10 cellular contexts compared by ENCODE assay signal in the genomic region with DNA sequence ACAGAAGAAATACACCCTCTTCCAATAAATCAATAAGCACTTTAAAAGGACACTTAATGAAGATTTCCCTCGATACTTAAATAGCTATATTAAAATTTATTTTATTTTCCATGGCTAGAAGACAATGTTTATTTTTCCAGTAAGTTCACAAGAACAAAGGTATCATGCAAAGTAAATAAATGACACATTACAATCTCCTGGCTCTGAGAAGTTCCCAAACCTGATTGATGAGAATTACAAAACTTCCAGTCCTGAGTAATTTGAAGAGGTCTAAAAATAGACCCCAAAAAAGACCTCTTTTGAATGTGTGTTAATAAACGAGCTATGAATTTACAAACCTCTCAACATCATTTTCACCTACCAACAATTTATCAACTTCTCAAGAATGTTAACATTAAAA. TPM values are rescaled to one million over a fixed set of nuclear protein-coding genes. Genes with fewer than 3 reads are reported as not detected.
DNase-seq lines count a peak whose midpoint lies in the region; ATAC-seq, FAIRE-seq and TF ChIP-seq lines count a peak whose summit lies in the region.
"Had no signal": no experiment of that assay in that cellular context is flagged by ENCODE, and none has a peak within 500 bp of the region (broad histone marks: within the 10 kb centered on the region; RNA-seq: fewer than 3 reads in every experiment).

No MANE protein-coding gene starts in this region.

- no peaks in the 10 kb centered on the region for H3K27me3 Mint-ChIP-seq in activated naive CD4-positive, alpha-beta T cell treated with anti-CD3 and anti-CD28 coated beads, Interleukin-2, amount 50 U/mL, for 24 hours
- H3K27me3 Mint-ChIP-seq in activated naive CD8-positive, alpha-beta T cell treated with anti-CD3 and anti-CD28 coated beads, Interleukin-2, amount 10 ng/mL, durations not matched to agents 7 days and 5 days, result no peaks in the 10 kb centered on the region

- DNase-seq in activated naive CD4-positive, alpha-beta T cell treated with anti-CD3 and anti-CD28 coated beads, Interleukin-2, amount 50 U/mL, for 72 hours (ENCODE audit: low spot score in 2 of 2), result no peak
- no peak for DNase-seq in activated naive CD8-positive, alpha-beta T cell treated with anti-CD3 and anti-CD28 coated beads, Interleukin-2, amount 10 ng/mL, durations not matched to agents 7 days and 5 days
- DNase-seq in left lung (no peak), tibial artery (no peak), NAMALWA (ENCODE audit: low spot score) (no peak), D721Med (ENCODE audit: insufficient read length, low spot score) (no peak)
- DNase-seq: cortex of kidney, NCI-H774 had no signal

- peak overlapping the region in 1 of 2 donors; percentile 97 for H3K4me3 ChIP-seq in left lung
- peak overlapping the region; percentile 79 to 84 for H3K4me3 ChIP-seq in tibial artery

- no peak overlapping the region for H3K27ac Mint-ChIP-seq in activated naive CD4-positive, alpha-beta T cell treated with anti-CD3 and anti-CD28 coated beads, Interleukin-2, amount 50 U/mL, for 24 hours
- H3K27ac Mint-ChIP-seq in activated naive CD4-positive, alpha-beta T cell treated with anti-CD3 and anti-CD28 coated beads, Interleukin-2, amount 50 U/mL, for 72 hours, result peak overlapping the region in 1 of 2 donors; percentile 96
- no peak overlapping the region for H3K27ac Mint-ChIP-seq in activated naive CD8-positive, alpha-beta T cell treated with anti-CD3 and anti-CD28 coated beads, Interleukin-2, amount 10 ng/mL, durations not matched to agents 7 days and 5 days

- H3K4me3 Mint-ChIP-seq in activated naive CD4-positive, alpha-beta T cell treated with anti-CD3 and anti-CD28 coated beads, Interleukin-2, amount 50 U/mL, for 24 hours, result peak overlapping the region; percentile 99
- H3K4me3 Mint-ChIP-seq in activated naive CD8-positive, alpha-beta T cell treated with anti-CD3 and anti-CD28 coated beads, Interleukin-2, amount 10 ng/mL, durations not matched to agents 7 days and 5 days, result peak overlapping the region; percentile 93

- no peaks in the 10 kb centered on the region for H3K9me3 ChIP-seq in left lung
- no peaks in the 10 kb centered on the region for H3K9me3 ChIP-seq in tibial artery

- peak overlapping the region; percentile 87 to 92 for H3K27ac ChIP-seq in left lung
- H3K27ac ChIP-seq in tibial artery, result peak overlapping the region in 1 of 2 donors; percentile 93

- H3K4me1 ChIP-seq in left lung, result peaks cover 6 to 77% of the 10 kb centered on the region in 2 donors
- peaks cover 0 to 32% (median 13%) of the 10 kb centered on the region in 4 donors for H3K4me1 ChIP-seq in tibial artery

- no peak for FAIRE-seq in D721Med (lab: Jason Lieb, UNC)

- H3K36me3 Mint-ChIP-seq in activated naive CD4-positive, alpha-beta T cell treated with anti-CD3 and anti-CD28 coated beads, Interleukin-2, amount 50 U/mL, for 24 hours, result no peaks in the 10 kb centered on the region
- H3K36me3 Mint-ChIP-seq in activated naive CD4-positive, alpha-beta T cell treated with anti-CD3 and anti-CD28 coated beads, Interleukin-2, amount 50 U/mL, for 72 hours, result peaks cover 14 to 21% of the 10 kb centered on the region in 2 donors
- H3K36me3 Mint-ChIP-seq in activated naive CD8-positive, alpha-beta T cell treated with anti-CD3 and anti-CD28 coated beads, Interleukin-2, amount 10 ng/mL, durations not matched to agents 7 days and 5 days, result peaks cover 1% of the 10 kb centered on the region

- H3K27me3 ChIP-seq in left lung (no peaks in the 10 kb centered on the region), tibial artery (no peaks in the 10 kb centered on the region)

- TF ChIP-seq CTCF in left lung (IDR thresholded peaks at IDR 0.05) (no peak), tibial artery (IDR thresholded peaks at IDR 0.05) (no peak), D721Med (IDR thresholded peaks at IDR 0.05; ENCODE audit: insufficient read depth, missing control alignments) (no peak)

- no peak for ATAC-seq in activated naive CD4-positive, alpha-beta T cell treated with anti-CD3 and anti-CD28 coated beads, Interleukin-2, amount 50 U/mL, for 72 hours
- no peak for ATAC-seq in activated naive CD8-positive, alpha-beta T cell treated with anti-CD3 and anti-CD28 coated beads, Interleukin-2, amount 10 ng/mL, durations not matched to agents 7 days and 5 days (ENCODE audit: low read depth)
- peak; percentile 1 for ATAC-seq in left lung
- no peak for ATAC-seq in HG02981 (IDR thresholded peaks at IDR 0.05; ENCODE audit: unreplicated experiment)

- POLR2A ChIA-PET in activated naive CD8-positive, alpha-beta T cell treated with anti-CD3 and anti-CD28 coated beads, Interleukin-2, amount 10 ng/mL, durations not matched to agents 7 days and 5 days (lab: Charles Lee), result no interaction called here

- H3K9me3 Mint-ChIP-seq in activated naive CD4-positive, alpha-beta T cell treated with anti-CD3 and anti-CD28 coated beads, Interleukin-2, amount 50 U/mL, for 24 hours, result no peaks in the 10 kb centered on the region
- no peaks in the 10 kb centered on the region for H3K9me3 Mint-ChIP-seq in activated naive CD4-positive, alpha-beta T cell treated with anti-CD3 and anti-CD28 coated beads, Interleukin-2, amount 50 U/mL, for 72 hours
- H3K9me3 Mint-ChIP-seq in activated naive CD8-positive, alpha-beta T cell treated with anti-CD3 and anti-CD28 coated beads, Interleukin-2, amount 10 ng/mL, durations not matched to agents 7 days and 5 days, result no peaks in the 10 kb centered on the region

- H3K36me3 ChIP-seq in left lung (peaks cover 0 to 2% of the 10 kb centered on the region in 2 donors), tibial artery (peaks cover 0 to under 1% (median 0%) of the 10 kb centered on the region in 3 donors)

- H3K4me1 Mint-ChIP-seq in activated naive CD4-positive, alpha-beta T cell treated with anti-CD3 and anti-CD28 coated beads, Interleukin-2, amount 50 U/mL, for 24 hours, result peaks cover 54% of the 10 kb centered on the region
- H3K4me1 Mint-ChIP-seq in activated naive CD8-positive, alpha-beta T cell treated with anti-CD3 and anti-CD28 coated beads, Interleukin-2, amount 10 ng/mL, durations not matched to agents 7 days and 5 days, result peaks cover 24% of the 10 kb centered on the region

- intact Hi-C loops in left lung (cut with DNase I) (no loop called here), tibial artery (cut with DNase I; ENCODE audit: low total_unique reads) (loop anchor here (10.0 kb wide), 1 partner anchor 49 kb away; the partner anchor contains the start of gene SANBR)

RNA-seq across cellular contexts. Expression of gene PEX13, which starts 1.5 kb away (rescaled TPM):
- total RNA-seq in activated naive CD4-positive, alpha-beta T cell treated with anti-CD3 and anti-CD28 coated beads, Interleukin-2, amount 50 U/mL, for 72 hours, result 10 to 100 TPM; 14.4 to 20.7 TPM
- total RNA-seq in activated naive CD8-positive, alpha-beta T cell treated with anti-CD3 and anti-CD28 coated beads, Interleukin-2, amount 10 ng/mL, durations not matched to agents 7 days and 5 days, result 10 to 100 TPM; 16.5 to 20.1 TPM
- 10 to 100 TPM; 25.5 to 31.0 TPM for total RNA-seq in left lung

RNA-seq across cellular contexts. Expression of gene PUS10, which starts 2.1 kb away (rescaled TPM):
- total RNA-seq in activated naive CD4-positive, alpha-beta T cell treated with anti-CD3 and anti-CD28 coated beads, Interleukin-2, amount 50 U/mL, for 72 hours, result 10 to 100 TPM in 1 of 2 donors, 1 to 10 TPM in 1; 8.5 to 13.4 TPM
- 10 to 100 TPM in 1 of 2 experiments, 1 to 10 TPM in 1; 8.0 to 10.6 TPM for total RNA-seq in activated naive CD8-positive, alpha-beta T cell treated with anti-CD3 and anti-CD28 coated beads, Interleukin-2, amount 10 ng/mL, durations not matched to agents 7 days and 5 days
- 10 to 100 TPM in 1 of 2 donors, 1 to 10 TPM in 1; 8.6 to 14.2 TPM for total RNA-seq in left lung

RNA-seq across cellular contexts. Expression of gene SANBR, which starts 49.7 kb away (rescaled TPM):
- total RNA-seq in activated naive CD4-positive, alpha-beta T cell treated with anti-CD3 and anti-CD28 coated beads, Interleukin-2, amount 50 U/mL, for 72 hours, result 1 to 10 TPM; 2.9 to 5.6 TPM
- 1 to 10 TPM; 5.8 to 7.0 TPM for total RNA-seq in activated naive CD8-positive, alpha-beta T cell treated with anti-CD3 and anti-CD28 coated beads, Interleukin-2, amount 10 ng/mL, durations not matched to agents 7 days and 5 days
- 10 to 100 TPM; 13.8 to 16.2 TPM for total RNA-seq in left lung
